8 cellular contexts compared by ENCODE assay signal in genomic region chr19:2494084-2494446, GRCh38. TPM values are rescaled to one million over a fixed set of nuclear protein-coding genes. Genes with fewer than 3 reads are reported as not detected.
A peak's percentile ranks its signal among the peaks of the same experiment; 100 is the strongest.
DNase-seq lines count a peak whose midpoint lies in the region; ATAC-seq and TF ChIP-seq lines count a peak whose summit lies in the region.

No MANE protein-coding gene starts in this region.

- intact Hi-C loops in PC-9 (cut with micrococcal nuclease; ENCODE audit: unreplicated experiment), result loop anchor here (2.0 kb wide), 1 partner anchor 35 kb away; no protein-coding TSS in a partner anchor

- peaks cover 27% of the 10 kb centered on the region for H3K27me3 Mint-ChIP-seq in endodermal cell (ENCODE audit: insufficient read depth)
- H3K27me3 Mint-ChIP-seq in osteocyte (ENCODE audit: unreplicated experiment), result no peaks in the 10 kb centered on the region

- no peaks in the 10 kb centered on the region for H3K27me3 ChIP-seq in PC-9 (ENCODE audit: insufficient read depth, low read depth)
- peaks cover 16% of the 10 kb centered on the region for H3K27me3 ChIP-seq in endodermal cell (ENCODE audit: control insufficient read depth, insufficient read depth, low read length, poor library complexity, severe bottlenecking)

- BruUV-seq in PC-9 (replicated peaks; lab: Mats Ljungman, UMichigan), result no TSS peak

- no peak overlapping the region for H3K27ac Mint-ChIP-seq in endodermal cell
- peak overlapping the region; percentile 96 for H3K27ac Mint-ChIP-seq in osteocyte (ENCODE audit: unreplicated experiment)

- H3K27ac ChIP-seq in PC-9 (no peak overlapping the region), endodermal cell (ENCODE audit: low read depth, low read length) (peak overlapping the region; percentile 38)

- H2AFZ ChIP-seq in PC-9, result no peak overlapping the region

- POLR2A ChIA-PET in PC-9 (lab: Charles Lee; ENCODE audit: unreplicated experiment), result no interaction called here

- no peak overlapping the region for H3K9ac ChIP-seq in endodermal cell (ENCODE audit: extremely low read depth, low read length, poor library complexity, severe bottlenecking)

- no peaks in the 10 kb centered on the region for H3K79me2 ChIP-seq in PC-9 (ENCODE audit: low read depth)

- WGBS in endodermal cell (ENCODE audit: insufficient coverage in 1 of 2, insufficient read length in 1 of 2), 2 experiments, result 91 to 94% methylated on average over 17 to 21 of the region's 21 CpGs

- H3K9me3 ChIP-seq in PC-9 (ENCODE audit: insufficient read depth, low read depth), result no peaks in the 10 kb centered on the region
- no peaks in the 10 kb centered on the region for H3K9me3 ChIP-seq in endodermal cell (ENCODE audit: control insufficient read depth, low read length)

- CTCF ChIA-PET in PC-9 (lab: Charles Lee), result no interaction called here

- H3K4me3 Mint-ChIP-seq in endodermal cell (peak overlapping the region; percentile 57), osteocyte (ENCODE audit: unreplicated experiment) (peak overlapping the region; percentile 60)

- in situ Hi-C loops in Caki2 (cut with HindIII; ENCODE audit: low pct_unique_long_range_greater_than_20kb, low sequenced_read_pairs), result no loop called here

- H3K9me3 Mint-ChIP-seq in endodermal cell (no peaks in the 10 kb centered on the region), osteocyte (ENCODE audit: unreplicated experiment) (no peaks in the 10 kb centered on the region)

- no peaks in the 10 kb centered on the region for H3K9me2 ChIP-seq in PC-9 (ENCODE audit: insufficient read depth)

- TF ChIP-seq CTCF in PC-9 (conservative IDR thresholded peaks at IDR 0.05) (no peak), endodermal cell (conservative IDR thresholded peaks at IDR 0.05) (no peak), osteocyte (IDR thresholded peaks at IDR 0.05) (no peak)

- no peaks in the 10 kb centered on the region for H4K20me1 ChIP-seq in PC-9 (ENCODE audit: insufficient read depth)

- H3K4me1 ChIP-seq in PC-9 (replicated peaks; ENCODE audit: insufficient read depth) (peaks cover 34% of the 10 kb centered on the region), endodermal cell (ENCODE audit: control insufficient read depth, insufficient read depth, low read length) (no peaks in the 10 kb centered on the region)

- peak overlapping the region; percentile 87 for H3K4me2 ChIP-seq in PC-9

- no peaks in the 10 kb centered on the region for H3K36me3 Mint-ChIP-seq in endodermal cell (ENCODE audit: low read depth)
- no peaks in the 10 kb centered on the region for H3K36me3 Mint-ChIP-seq in osteocyte (ENCODE audit: unreplicated experiment)

- H3F3A ChIP-seq in PC-9 (ENCODE audit: insufficient read depth, low read depth), result peaks cover 43% of the 10 kb centered on the region; the same call in 1 of the 2 replicates

- H3K4me1 Mint-ChIP-seq in endodermal cell (peaks cover 1% of the 10 kb centered on the region), osteocyte (ENCODE audit: unreplicated experiment) (peaks cover 62% of the 10 kb centered on the region)

- DNase-seq in Caki2 (ENCODE audit: low read depth) (peak; percentile 14), PC-9 (no peak), endodermal cell (no peak), osteocyte (ENCODE audit: extremely low spot score, unreplicated experiment) (no peak), DMS153 treated with DMSO at 0.1 percent for 48 hours (lab: John Stamatoyannopoulos, UW; ENCODE audit: unreplicated experiment) (no peak), HuH-7 (ENCODE audit: low spot score) (no peak), HPDE6-E6E7 (ENCODE audit: extremely low spot score) (no peak)

- H3K4me3 ChIP-seq in PC-9, result peak overlapping the region; percentile 62; the same call in 1 of the 2 replicates
- H3K4me3 ChIP-seq in endodermal cell (ENCODE audit: low read length), result no peak overlapping the region

- ATAC-seq in HG03108 (IDR thresholded peaks at IDR 0.05; ENCODE audit: unreplicated experiment), result no peak

- H3K36me3 ChIP-seq in PC-9 (ENCODE audit: low read depth) (no peaks in the 10 kb centered on the region), endodermal cell (ENCODE audit: control insufficient read depth, insufficient read depth, low read length) (no peaks in the 10 kb centered on the region)

RNA-seq across cellular contexts. Expression of gene GADD45B, which starts 18.1 kb away (rescaled TPM):
- total RNA-seq in Caki2 (2014; rRNA removed; shearing (Covaris generic); ENCODE audit: low replicate concordance), result 10.6 and 16.3 TPM in 2 replicates
- total RNA-seq in PC-9 (2021) (24.7 and 35.5 TPM in 2 replicates), endodermal cell (10 to 100 TPM; 16.5 to 23.6 TPM), osteocyte (148 and 165 TPM in 2 replicates)
- polyA plus RNA-seq in endodermal cell (2013, experiment 1 of 2), result 9.0 TPM
- 10.2 TPM for polyA plus RNA-seq in endodermal cell (2013, experiment 2 of 2)

RNA-seq across cellular contexts. Expression of gene LMNB2, which starts 37.3 kb away (rescaled TPM):
- 96.1 and 99.8 TPM in 2 replicates for total RNA-seq in Caki2 (2014; rRNA removed; shearing (Covaris generic); ENCODE audit: low replicate concordance)
- total RNA-seq in PC-9 (2021) (109 and 114 TPM in 2 replicates), endodermal cell (100 to 1,000 TPM; 146 to 191 TPM), osteocyte (40.2 and 40.8 TPM in 2 replicates)
- 119 TPM for polyA plus RNA-seq in endodermal cell (2013, experiment 1 of 2)
- polyA plus RNA-seq in endodermal cell (2013, experiment 2 of 2), result 116 TPM
